27 cellular contexts compared by ENCODE assay signal in the genomic region with DNA sequence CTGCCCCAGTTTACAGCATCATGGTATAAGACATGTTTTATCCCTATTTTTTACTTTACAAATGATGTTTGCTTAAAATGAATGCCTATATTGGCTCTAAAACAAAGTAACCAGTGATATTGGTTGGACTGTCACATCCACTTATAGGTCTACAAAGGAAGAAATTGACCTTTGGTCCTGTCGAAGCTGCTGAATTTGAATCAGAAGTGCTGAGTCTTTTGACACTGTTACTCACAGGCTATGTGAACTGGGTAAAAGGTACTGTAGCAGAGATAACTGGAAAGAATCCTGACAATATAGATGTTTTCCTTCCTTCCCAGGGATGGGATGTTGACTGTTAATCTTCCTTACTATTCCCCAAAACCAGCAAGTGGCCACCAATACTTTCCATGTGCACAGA.
"Had no signal": no experiment of that assay in that cellular context is flagged by ENCODE, and none has a peak within 500 bp of the region (broad histone marks: within the 10 kb centered on the region; RNA-seq: fewer than 3 reads in every experiment).

No MANE protein-coding gene starts in this region.

- FAIRE-seq: bronchial epithelial cell, endothelial cell of umbilical vein, frontal cortex, kidney, urothelium cell line had no signal

- H3K9me3 ChIP-seq: colonic mucosa, left lung, transverse colon had no signal

- H3K36me3 Mint-ChIP-seq: activated CD8-positive, alpha-beta memory T cell treated with anti-CD3 and anti-CD28 coated beads, Interleukin-2, amount 10 ng/mL, durations not matched to agents 7 days and 5 days; activated naive CD4-positive, alpha-beta T cell treated with anti-CD3 and anti-CD28 coated beads, Interleukin-2, amount 10 ng/mL, durations not matched to agents 7 days and 5 days; natural killer cell treated with Interleukin-12 subunit alpha and Interleukin-12 subunit beta and Interleukin-15 and Interleukin-18, amount 100 ng/mL, for 72 hours; stimulated activated naive B cell treated with anti-CD40 and anti-IgM and Interleukin-4, amounts not matched to agents 10 μg/mL and 1 μg/mL and 100 μg/mL, for 72 hours had no signal

- H3K4me1 ChIP-seq: colonic mucosa, left lung, transverse colon had no signal

- H3K27me3 ChIP-seq: colonic mucosa, dorsolateral prefrontal cortex, left lung, transverse colon had no signal

- H3K27ac ChIP-seq: colonic mucosa, dorsolateral prefrontal cortex, left lung, transverse colon, VCaP had no signal

- H3K9me3 Mint-ChIP-seq: activated CD4-positive, alpha-beta T cell treated with anti-CD3 and anti-CD28 coated beads, Interleukin-2, amount 10 ng/mL, durations not matched to agents 7 days and 5 days; activated CD8-positive, alpha-beta T cell treated with anti-CD3 and anti-CD28 coated beads for 36 hours; activated naive CD4-positive, alpha-beta T cell treated with anti-CD3 and anti-CD28 coated beads, Interleukin-2, amount 10 ng/mL, durations not matched to agents 7 days and 5 days; effector memory CD8-positive, alpha-beta T cell; natural killer cell treated with Interleukin-12 subunit alpha and Interleukin-12 subunit beta and Interleukin-15 and Interleukin-18, amount 100 ng/mL, for 72 hours; stimulated activated naive B cell treated with anti-CD40 and anti-IgM and Interleukin-4, amounts not matched to agents 10 μg/mL and 1 μg/mL and 100 μg/mL, for 72 hours had no signal

- H3K4me3 ChIP-seq: colonic mucosa, dorsolateral prefrontal cortex, left lung, transverse colon had no signal

- H3K36me3 ChIP-seq: colonic mucosa, left lung, transverse colon had no signal

- H3K4me3 Mint-ChIP-seq: activated CD4-positive, alpha-beta T cell treated with anti-CD3 and anti-CD28 coated beads, Interleukin-2, amount 10 ng/mL, durations not matched to agents 7 days and 5 days; activated CD8-positive, alpha-beta memory T cell treated with anti-CD3 and anti-CD28 coated beads, Interleukin-2, amount 10 ng/mL, durations not matched to agents 7 days and 5 days; activated CD8-positive, alpha-beta T cell treated with anti-CD3 and anti-CD28 coated beads for 36 hours; activated naive CD4-positive, alpha-beta T cell treated with anti-CD3 and anti-CD28 coated beads, Interleukin-2, amount 10 ng/mL, durations not matched to agents 7 days and 5 days; effector memory CD8-positive, alpha-beta T cell; natural killer cell treated with Interleukin-12 subunit alpha and Interleukin-12 subunit beta and Interleukin-15 and Interleukin-18, amount 100 ng/mL, for 72 hours; stimulated activated naive B cell treated with anti-CD40 and anti-IgM and Interleukin-4, amounts not matched to agents 10 μg/mL and 1 μg/mL and 100 μg/mL, for 72 hours had no signal

- DNase-seq: activated CD4-positive, alpha-beta T cell treated with anti-CD3 and anti-CD28 coated beads, Interleukin-2, amount 10 ng/mL, durations not matched to agents 7 days and 5 days; activated CD8-positive, alpha-beta memory T cell treated with anti-CD3 and anti-CD28 coated beads, Interleukin-2, amount 10 ng/mL, durations not matched to agents 7 days and 5 days; activated CD8-positive, alpha-beta T cell treated with anti-CD3 and anti-CD28 coated beads for 36 hours; activated effector memory CD4-positive, alpha-beta T cell treated with anti-CD3 and anti-CD28 coated beads, Interleukin-2, amount 50 U/mL, for 16 hours; activated naive CD4-positive, alpha-beta T cell treated with anti-CD3 and anti-CD28 coated beads, Interleukin-2, amount 10 ng/mL, durations not matched to agents 7 days and 5 days; activated T-cell treated with anti-CD3 and anti-CD28 coated beads for 4 hours; amygdala; colonic mucosa; dorsolateral prefrontal cortex; effector memory CD8-positive, alpha-beta T cell; head of caudate nucleus; kidney; left lung; midbrain; stimulated activated CD4-positive, alpha-beta T cell treated with anti-CD3 and anti-CD28 coated beads, Interleukin-2, amount 100 ng/mL, for 48 hours; stimulated activated CD8-positive, alpha-beta memory T cell treated with anti-CD3 and anti-CD28 coated beads, Interleukin-4, amount 100 ng/mL, for 48 hours; stimulated activated naive B cell treated with anti-CD40 and anti-IgM and Interleukin-4, amounts not matched to agents 10 μg/mL and 1 μg/mL and 100 μg/mL, for 72 hours; transverse colon had no signal

- H3K27ac Mint-ChIP-seq: activated CD4-positive, alpha-beta T cell treated with anti-CD3 and anti-CD28 coated beads, Interleukin-2, amount 10 ng/mL, durations not matched to agents 7 days and 5 days; activated CD8-positive, alpha-beta memory T cell treated with anti-CD3 and anti-CD28 coated beads, Interleukin-2, amount 10 ng/mL, durations not matched to agents 7 days and 5 days; activated CD8-positive, alpha-beta T cell treated with anti-CD3 and anti-CD28 coated beads for 36 hours; activated naive CD4-positive, alpha-beta T cell treated with anti-CD3 and anti-CD28 coated beads, Interleukin-2, amount 10 ng/mL, durations not matched to agents 7 days and 5 days; effector memory CD8-positive, alpha-beta T cell; natural killer cell treated with Interleukin-12 subunit alpha and Interleukin-12 subunit beta and Interleukin-15 and Interleukin-18, amount 100 ng/mL, for 72 hours; stimulated activated naive B cell treated with anti-CD40 and anti-IgM and Interleukin-4, amounts not matched to agents 10 μg/mL and 1 μg/mL and 100 μg/mL, for 72 hours had no signal

- ATAC-seq: activated CD4-positive, CD25-positive, alpha-beta regulatory T cell treated with anti-CD3 and anti-CD28 coated beads, Interleukin-2, amount 50 U/mL, for 24 hours; activated CD8-positive, alpha-beta memory T cell treated with anti-CD3 and anti-CD28 coated beads, Interleukin-2, amount 10 ng/mL, durations not matched to agents 7 days and 5 days; activated CD8-positive, alpha-beta T cell treated with anti-CD3 and anti-CD28 coated beads for 36 hours; effector memory CD8-positive, alpha-beta T cell; esophagus mucosa; left lung; natural killer cell treated with Interleukin-12 subunit alpha and Interleukin-12 subunit beta and Interleukin-15 and Interleukin-18, amount 100 ng/mL, for 72 hours; sciatic nerve; stimulated activated naive B cell treated with anti-CD40 and anti-IgM and Interleukin-4, amounts not matched to agents 10 μg/mL and 1 μg/mL and 100 μg/mL, for 72 hours had no signal

- H3K4me1 Mint-ChIP-seq: activated CD4-positive, alpha-beta T cell treated with anti-CD3 and anti-CD28 coated beads, Interleukin-2, amount 10 ng/mL, durations not matched to agents 7 days and 5 days; activated CD8-positive, alpha-beta memory T cell treated with anti-CD3 and anti-CD28 coated beads, Interleukin-2, amount 10 ng/mL, durations not matched to agents 7 days and 5 days; activated naive CD4-positive, alpha-beta T cell treated with anti-CD3 and anti-CD28 coated beads, Interleukin-2, amount 10 ng/mL, durations not matched to agents 7 days and 5 days; stimulated activated naive B cell treated with anti-CD40 and anti-IgM and Interleukin-4, amounts not matched to agents 10 μg/mL and 1 μg/mL and 100 μg/mL, for 72 hours had no signal
